1 cellular context compared by ENCODE assay signal in the genomic region with DNA sequence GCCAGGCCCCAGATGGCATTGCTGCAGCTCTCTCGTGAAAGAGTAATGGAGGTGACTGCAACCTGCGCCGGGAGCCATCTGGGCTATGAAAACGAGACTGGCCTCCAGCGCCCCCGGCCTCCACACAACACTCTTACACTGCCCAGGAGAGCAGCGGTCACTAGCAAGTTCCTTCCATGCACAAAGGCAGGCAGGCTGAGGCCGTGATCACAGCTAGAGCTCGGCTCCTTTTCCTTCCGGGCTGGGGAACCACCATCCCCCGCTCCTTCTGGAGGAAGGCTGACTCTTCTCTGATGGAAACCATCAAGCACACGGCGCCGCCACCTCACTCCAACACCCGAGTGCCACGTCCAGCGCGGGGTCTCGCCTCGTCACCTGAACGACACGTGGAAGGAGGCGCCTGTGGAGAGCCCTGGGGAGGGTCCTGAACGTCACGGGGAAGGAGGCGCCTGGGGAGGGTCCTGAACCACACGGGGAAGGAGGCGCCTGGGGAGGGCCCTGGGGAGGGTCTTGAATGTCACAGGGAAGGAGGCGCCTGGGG.
TF ChIP-seq lines count a peak whose summit lies in the region.

No MANE protein-coding gene starts in this region.

TF ChIP-seq in IMR-90, 13 proteins besides CTCF, POLR2A, EP300 and RAD21:
- TF ChIP-seq RFX5 (IDR thresholded peaks at IDR 0.05; ENCODE audit: low read depth, low read length) = no peak
- no peak for TF ChIP-seq MAZ (IDR thresholded peaks at IDR 0.05; ENCODE audit: borderline replicate concordance, low read depth, low read length)
- TF ChIP-seq MAFK (IDR thresholded peaks at IDR 0.05; ENCODE audit: low read depth, low read length) = no peak
- TF ChIP-seq CEBPB (IDR thresholded peaks at IDR 0.05; ENCODE audit: low read depth, low read length) = no peak
- TF ChIP-seq BHLHE40 (IDR thresholded peaks at IDR 0.05; ENCODE audit: low read depth, low read length) = no peak
- no peak for TF ChIP-seq NFE2L2 (IDR thresholded peaks at IDR 0.05; ENCODE audit: low read depth, low read length)
- no peak for TF ChIP-seq FOS (IDR thresholded peaks at IDR 0.05; ENCODE audit: low read depth, low read length)
- TF ChIP-seq CHD1 (IDR thresholded peaks at IDR 0.05; ENCODE audit: low read depth, low read length) = no peak
- no peak for TF ChIP-seq MXI1 (IDR thresholded peaks at IDR 0.05; ENCODE audit: borderline replicate concordance, low read depth, low read length)
- TF ChIP-seq, protein P1, sequence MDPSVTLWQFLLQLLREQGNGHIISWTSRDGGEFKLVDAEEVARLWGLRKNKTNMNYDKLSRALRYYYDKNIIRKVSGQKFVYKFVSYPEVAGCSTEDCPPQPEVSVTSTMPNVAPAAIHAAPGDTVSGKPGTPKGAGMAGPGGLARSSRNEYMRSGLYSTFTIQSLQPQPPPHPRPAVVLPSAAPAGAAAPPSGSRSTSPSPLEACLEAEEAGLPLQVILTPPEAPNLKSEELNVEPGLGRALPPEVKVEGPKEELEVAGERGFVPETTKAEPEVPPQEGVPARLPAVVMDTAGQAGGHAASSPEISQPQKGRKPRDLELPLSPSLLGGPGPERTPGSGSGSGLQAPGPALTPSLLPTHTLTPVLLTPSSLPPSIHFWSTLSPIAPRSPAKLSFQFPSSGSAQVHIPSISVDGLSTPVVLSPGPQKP (IDR thresholded peaks at IDR 0.05; ENCODE audit: borderline replicate concordance, low read depth, low read length) = no peak
- no peak for TF ChIP-seq SMC3 (IDR thresholded peaks at IDR 0.05; ENCODE audit: low read depth, low read length)
TF ChIP-seq in IMR-90: peak in this region for 0.
